Comparison of ENCODE assay signal across 19 cellular contexts in the genomic region with DNA sequence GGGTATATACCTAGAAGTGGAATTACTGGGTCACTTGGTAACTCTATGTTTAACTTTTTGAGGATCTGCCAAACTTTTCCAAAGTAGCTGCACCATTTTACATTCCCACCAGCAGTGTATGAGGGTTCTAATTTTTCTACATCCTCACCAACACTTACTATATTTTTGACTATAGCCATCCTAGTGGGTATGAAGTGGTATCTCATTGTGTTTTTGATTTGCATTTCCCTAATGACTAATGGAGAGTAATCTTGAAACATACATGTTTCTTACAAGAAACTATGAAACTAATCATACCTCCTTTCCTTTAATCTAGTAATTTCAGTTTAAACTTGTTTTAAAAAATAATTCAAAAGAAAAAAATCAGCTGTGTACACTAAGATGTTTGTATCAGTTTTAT. TPM values are rescaled to one million over a fixed set of nuclear protein-coding genes. Genes with fewer than 3 reads are reported as not detected.
DNase-seq lines count a peak whose midpoint lies in the region; ATAC-seq, FAIRE-seq and TF ChIP-seq lines count a peak whose summit lies in the region.
"Had no signal": no experiment of that assay in that cellular context is flagged by ENCODE, and none has a peak within 500 bp of the region (broad histone marks: within the 10 kb centered on the region; RNA-seq: fewer than 3 reads in every experiment).

No MANE protein-coding gene starts in this region.

- no peaks in the 10 kb centered on the region for H3K4me1 ChIP-seq in small intestine (ENCODE audit: control insufficient read depth in 2 of 2, insufficient read depth in 1 of 2, low read depth in 1 of 2, low read length in 1 of 2)
- H3K4me1 ChIP-seq: A549, BE2C had no signal

- no peak overlapping the region for H3K27ac ChIP-seq in small intestine (ENCODE audit: low read depth in 1 of 2, low read length in 1 of 2)
- H3K27ac ChIP-seq: A549, C4-2B, GM23248 had no signal

- no peak for DNase-seq in activated T-cell treated with anti-CD3 and anti-CD28 coated beads, Interleukin-2, amount 50 U/mL, for 72 hours
- DNase-seq in activated T-cell treated with anti-CD3 and anti-CD28 coated beads for 4 hours (no peak), GM12891 (ENCODE audit: insufficient read length, low spot score) (no peak), RCC 7860 (ENCODE audit: low spot score) (no peak), small intestine (no peak), hypothalamus (lab: John Stamatoyannopoulos, UW) (no peak)
- DNase-seq: BE2C; CD4-positive, alpha-beta memory T cell; DMS153; DMS79 treated with DMSO at 0.1 percent for 48 hours; EL; GM23248 had no signal

- no peaks in the 10 kb centered on the region for H3K9me3 ChIP-seq in small intestine (ENCODE audit: control insufficient read depth, low read depth)
- H3K9me3 ChIP-seq: BE2C had no signal

- peak overlapping the region; percentile 73 for H3K27ac Mint-ChIP-seq in activated T-cell treated with anti-CD3 and anti-CD28 coated beads, Interleukin-2, amount 50 U/mL, for 72 hours
- H3K27ac Mint-ChIP-seq: CD4-positive, alpha-beta memory T cell had no signal

- H3K4me3 ChIP-seq in small intestine (ENCODE audit: low read depth in 1 of 2, low read length in 2 of 2), result no peak overlapping the region
- H3K4me3 ChIP-seq: A549, GM23248 had no signal

- H3K36me3 ChIP-seq in small intestine (ENCODE audit: control insufficient read depth in 2 of 2, insufficient read depth in 2 of 2, low read length in 2 of 2), result no peaks in the 10 kb centered on the region
- H3K36me3 ChIP-seq: BE2C had no signal

- peak; percentile 81 for FAIRE-seq in GM12891 (lab: Jason Lieb, UNC)
- peak; percentile 54 for FAIRE-seq in RCC 7860 (lab: Jason Lieb, UNC)
- peak; percentile 53 for FAIRE-seq in small intestine (lab: Jason Lieb, UNC)
- FAIRE-seq: G401.6, H54 had no signal

- peaks cover 15% of the 10 kb centered on the region for H3K4me1 Mint-ChIP-seq in activated T-cell treated with anti-CD3 and anti-CD28 coated beads, Interleukin-2, amount 50 U/mL, for 72 hours (ENCODE audit: low read depth)

- peak; percentile 52 for ATAC-seq in activated T-cell treated with anti-CD3 and anti-CD28 coated beads, Interleukin-2, amount 50 U/mL, for 72 hours (replicated peaks in 1 of 2)
- no peak for ATAC-seq in HG02588 (IDR thresholded peaks at IDR 0.05; ENCODE audit: unreplicated experiment)
- ATAC-seq: A549, HCT116 had no signal

- no peaks in the 10 kb centered on the region for H3K27me3 ChIP-seq in small intestine (ENCODE audit: control insufficient read depth in 2 of 2, insufficient read depth in 2 of 2, low read length in 2 of 2)
- H3K27me3 ChIP-seq: BE2C had no signal

- peak overlapping the region in 1 of 2 donors; percentile 59 for H3K4me3 Mint-ChIP-seq in activated T-cell treated with anti-CD3 and anti-CD28 coated beads, Interleukin-2, amount 50 U/mL, for 72 hours
- H3K4me3 Mint-ChIP-seq: CD4-positive, alpha-beta memory T cell; IgD-negative memory B cell had no signal

- H3K36me3 Mint-ChIP-seq in activated T-cell treated with anti-CD3 and anti-CD28 coated beads, Interleukin-2, amount 50 U/mL, for 72 hours (ENCODE audit: insufficient read depth in 2 of 2), result peaks cover 6 to 7% of the 10 kb centered on the region in 2 donors

- H3K9me3 Mint-ChIP-seq in activated T-cell treated with anti-CD3 and anti-CD28 coated beads, Interleukin-2, amount 50 U/mL, for 72 hours, result peaks cover under 1 to 3% of the 10 kb centered on the region in 2 donors

- peaks cover 7% of the 10 kb centered on the region for H3K27me3 Mint-ChIP-seq in activated T-cell treated with anti-CD3 and anti-CD28 coated beads, Interleukin-2, amount 50 U/mL, for 72 hours (ENCODE audit: low read depth)
- H3K27me3 Mint-ChIP-seq: CD4-positive, alpha-beta memory T cell; IgD-negative memory B cell had no signal

- TF ChIP-seq POLR2A in GM12891 (IDR thresholded peaks at IDR 0.05; ENCODE audit: low read depth, low read length), result no peak

TF ChIP-seq in GM12891, 5 proteins besides CTCF, POLR2A, EP300 and RAD21:
- TF ChIP-seq POU2F2 (IDR thresholded peaks at IDR 0.05; ENCODE audit: low read depth, low read length) (no peak), SPI1 (IDR thresholded peaks at IDR 0.05; ENCODE audit: low read depth, low read length) (no peak), TAF1 (IDR thresholded peaks at IDR 0.05; ENCODE audit: low read depth, low read length) (no peak), PAX5 (IDR thresholded peaks at IDR 0.05; ENCODE audit: insufficient read depth, low read length, severe bottlenecking) (no peak), POLR2AphosphoS5 (IDR thresholded peaks at IDR 0.05; ENCODE audit: low read depth, low read length) (no peak)

RNA-seq across cellular contexts. Expression of a gene that starts 17.9 kb away (rescaled TPM):
- total RNA-seq in activated T-cell treated with anti-CD3 and anti-CD28 coated beads, Interleukin-2, amount 50 U/mL, for 72 hours, result 10 to 100 TPM in 1 of 2 donors, 1 to 10 TPM in 1; 7.7 to 11.8 TPM
- 0.89 TPM for polyA plus RNA-seq in GM12891 (2012; ENCODE audit: low read depth, missing spikeins)
- 1 to 10 TPM; 2.3 to 3.8 (median 3.0) TPM for polyA plus RNA-seq in small intestine
